In the genomic region with DNA sequence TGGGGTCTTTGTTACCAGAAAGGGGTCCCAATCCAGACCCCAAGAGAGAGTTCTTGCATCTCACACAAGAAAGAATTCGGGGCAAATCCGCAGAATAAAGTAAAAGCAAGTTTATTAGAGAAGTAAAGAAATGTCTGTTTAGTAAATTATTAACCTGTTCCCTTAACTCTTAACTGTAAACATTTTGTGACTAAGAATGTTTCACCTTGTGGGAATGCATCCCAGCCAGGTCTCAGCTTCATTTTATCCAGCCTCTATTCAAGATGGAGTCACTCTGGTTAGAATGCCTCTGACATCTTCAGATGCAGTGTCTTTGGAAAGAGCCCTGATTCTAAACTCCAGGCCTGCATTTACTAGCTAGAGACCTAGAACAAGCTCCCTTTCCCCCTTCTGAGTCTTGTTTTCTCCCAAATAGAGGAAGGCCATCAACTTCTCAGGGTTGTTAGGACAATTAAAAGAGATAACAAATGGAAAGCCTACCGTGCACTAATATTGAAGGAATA, we compare ENCODE assay signal across 16 cellular contexts.
"Had no signal": no experiment of that assay in that cellular context is flagged by ENCODE, and none has a peak within 500 bp of the region (broad histone marks: within the 10 kb centered on the region; RNA-seq: fewer than 3 reads in every experiment).

No MANE protein-coding gene starts in this region.

- H3K27me3 ChIP-seq: foreskin keratinocyte, ovary, SJSA1, thyroid gland had no signal

- H3K27ac ChIP-seq: foreskin keratinocyte, ovary, SJSA1, thyroid gland, VCaP had no signal

- ATAC-seq: activated CD8-positive, alpha-beta T cell treated with anti-CD3 and anti-CD28 coated beads for 36 hours; esophagus mucosa; stimulated activated naive CD8-positive, alpha-beta T cell treated with anti-CD3 and anti-CD28 coated beads, Interleukin-15, amount 100 ng/mL, for 72 hours had no signal

- DNase-seq: activated CD4-positive, alpha-beta T cell treated with anti-CD3 and anti-CD28 coated beads for 4 hours; activated CD8-positive, alpha-beta T cell treated with anti-CD3 and anti-CD28 coated beads for 36 hours; activated naive CD4-positive, alpha-beta T cell treated with Interleukin-2 at 50 U/mL for 16 hours; ovary; stimulated activated CD4-positive, alpha-beta T cell treated with anti-CD3 and anti-CD28 coated beads, Interleukin-15, amount 100 ng/mL, for 24 hours; stimulated activated CD4-positive, alpha-beta T cell treated with anti-CD3 and anti-CD28 coated beads, Interleukin-4, amount 100 ng/mL, for 24 hours; stimulated activated naive CD8-positive, alpha-beta T cell treated with anti-CD3 and anti-CD28 coated beads, Interleukin-15, amount 100 ng/mL, for 72 hours; thyroid gland had no signal

- H3K4me3 Mint-ChIP-seq: activated CD8-positive, alpha-beta T cell treated with anti-CD3 and anti-CD28 coated beads for 36 hours; central memory CD8-positive, alpha-beta T cell; dendritic cell treated with granulocyte-macrophage colony-stimulating factor and Interleukin-4, amounts not matched to agents 40 ng/mL and 50 ng/mL, for 4 days; nephron progenitor cell; stimulated activated naive CD8-positive, alpha-beta T cell treated with anti-CD3 and anti-CD28 coated beads, Interleukin-15, amount 100 ng/mL, for 72 hours had no signal

- FAIRE-seq: urothelium cell line had no signal

- H3K9me3 ChIP-seq: ovary, SJSA1, thyroid gland had no signal

- H3K4me3 ChIP-seq: ovary, SJSA1, thyroid gland had no signal

- H3K9me3 Mint-ChIP-seq: activated CD8-positive, alpha-beta T cell treated with anti-CD3 and anti-CD28 coated beads for 36 hours; central memory CD8-positive, alpha-beta T cell; dendritic cell treated with granulocyte-macrophage colony-stimulating factor and Interleukin-4, amounts not matched to agents 40 ng/mL and 50 ng/mL, for 4 days; nephron progenitor cell; stimulated activated naive CD8-positive, alpha-beta T cell treated with anti-CD3 and anti-CD28 coated beads, Interleukin-15, amount 100 ng/mL, for 72 hours had no signal

- H3K27ac Mint-ChIP-seq: activated CD8-positive, alpha-beta T cell treated with anti-CD3 and anti-CD28 coated beads for 36 hours; dendritic cell treated with granulocyte-macrophage colony-stimulating factor and Interleukin-4, amounts not matched to agents 40 ng/mL and 50 ng/mL, for 4 days; nephron progenitor cell had no signal

- H3K36me3 ChIP-seq: ovary, SJSA1, thyroid gland had no signal
